ENCODE assay signal across 7 cellular contexts in genomic region chr10:100968839-100969174, GRCh38. TPM values are rescaled to one million over a fixed set of nuclear protein-coding genes. Genes with fewer than 3 reads are reported as not detected.
A peak's percentile ranks its signal among the peaks of the same experiment; 100 is the strongest.
DNase-seq lines count a peak whose midpoint lies in the region; ATAC-seq, FAIRE-seq and TF ChIP-seq lines count a peak whose summit lies in the region.
"Had no signal": no experiment of that assay in that cellular context is flagged by ENCODE, and none has a peak within 500 bp of the region (broad histone marks: within the 10 kb centered on the region; RNA-seq: fewer than 3 reads in every experiment).

No MANE protein-coding gene starts in this region.

- TF ChIP-seq CTCF in OCI-LY1 (IDR thresholded peaks at IDR 0.05; ENCODE audit: low read length) (no peak), epithelial cell of proximal tubule (conservative IDR thresholded peaks at IDR 0.05; ENCODE audit: low read depth, low read length) (no peak)

- H3K36me3 ChIP-seq in OCI-LY1 (ENCODE audit: insufficient read depth, low read length), result no peaks in the 10 kb centered on the region
- peaks cover 3 to 24% (median 18%) of the 10 kb centered on the region in 3 donors for H3K36me3 ChIP-seq in skeletal muscle tissue (ENCODE audit: control insufficient read depth in 3 of 3, insufficient read depth in 3 of 3, low read length in 3 of 3)

- peak overlapping the region; percentile 61 for H3K4me3 ChIP-seq in OCI-LY1 (ENCODE audit: low read depth, low read length, poor library complexity, severe bottlenecking)
- peak overlapping the region; percentile 75 for H3K4me3 ChIP-seq in epithelial cell of proximal tubule (ENCODE audit: low read depth, low read length)
- peak overlapping the region; percentile 56 to 71 (median 68) for H3K4me3 ChIP-seq in skeletal muscle tissue (ENCODE audit: low read length in 3 of 3)

- peak overlapping the region; percentile 48 for H3K4me2 ChIP-seq in OCI-LY1 (ENCODE audit: low read length)

- H3K27ac ChIP-seq in OCI-LY1 (ENCODE audit: low read depth, low read length, poor library complexity, severe bottlenecking) (no peak overlapping the region), skeletal muscle tissue (ENCODE audit: low read depth, low read length) (no peak overlapping the region)

- DNase-seq in epithelial cell of proximal tubule (ENCODE audit: low read depth), result no peak
- DNase-seq in D341Med (ENCODE audit: low spot score), result no peak
- DNase-seq in frontal cortex (ENCODE audit: low spot score in 2 of 2), result no peak

- ATAC-seq in GM21381 (IDR thresholded peaks at IDR 0.05; ENCODE audit: unreplicated experiment), result no peak

- H3K9me2 ChIP-seq in OCI-LY1 (ENCODE audit: low read depth, low read length), result no peaks in the 10 kb centered on the region

- no peaks in the 10 kb centered on the region for H3F3A ChIP-seq in OCI-LY1 (ENCODE audit: insufficient read depth, low read length)

- H3K79me2 ChIP-seq in OCI-LY1 (ENCODE audit: insufficient read depth, low read length), result no peaks in the 10 kb centered on the region

- H3K9ac ChIP-seq in OCI-LY1 (ENCODE audit: low read length) (no peak overlapping the region), skeletal muscle tissue (ENCODE audit: low read depth in 1 of 3, low read length in 3 of 3) (peak overlapping the region; percentile 35 to 81 (median 45))

- H4K20me1 ChIP-seq in OCI-LY1 (ENCODE audit: insufficient read depth, low read length), result no peaks in the 10 kb centered on the region

- H3K4me1 ChIP-seq in OCI-LY1 (ENCODE audit: insufficient read depth, low read length, severe bottlenecking) (peaks cover 7% of the 10 kb centered on the region), skeletal muscle tissue (ENCODE audit: control insufficient read depth in 3 of 3, insufficient read depth in 3 of 3, low read length in 3 of 3) (peaks cover 6 to 16% (median 15%) of the 10 kb centered on the region in 3 donors)

- no peaks in the 10 kb centered on the region for H3K9me3 ChIP-seq in OCI-LY1 (ENCODE audit: low read length)
- no peaks in the 10 kb centered on the region for H3K9me3 ChIP-seq in skeletal muscle tissue (ENCODE audit: control insufficient read depth in 3 of 3, low read length in 3 of 3)
- H3K9me3 ChIP-seq: adrenal gland had no signal

- no peak overlapping the region for H2AFZ ChIP-seq in OCI-LY1 (ENCODE audit: low read length)

- H3K27me3 ChIP-seq in OCI-LY1 (ENCODE audit: insufficient read depth, low read length) (no peaks in the 10 kb centered on the region), skeletal muscle tissue (ENCODE audit: control insufficient read depth in 3 of 3, insufficient read depth in 3 of 3, low read length in 3 of 3) (no peaks in the 10 kb centered on the region)
- H3K27me3 ChIP-seq: adrenal gland had no signal

- no peak for FAIRE-seq in frontal cortex (lab: Jason Lieb, UNC)

RNA-seq across cellular contexts. Expression of gene SEMA4G, which starts 0.5 kb away (rescaled TPM):
- total RNA-seq in epithelial cell of proximal tubule, result 1.2 and 7.9 TPM in 2 replicates
- total RNA-seq in skeletal muscle tissue, result 0.52 TPM
- total RNA-seq in frontal cortex, result 6.5 TPM

RNA-seq across cellular contexts. Expression of gene MRPL43, which starts 18.5 kb away (rescaled TPM):
- total RNA-seq in epithelial cell of proximal tubule (99.6 and 134 TPM in 2 replicates), skeletal muscle tissue (41.2 TPM), frontal cortex (35.5 TPM)

RNA-seq across cellular contexts. Expression of gene TWNK, which starts 18.5 kb away (rescaled TPM):
- 5.2 and 9.7 TPM in 2 replicates for total RNA-seq in epithelial cell of proximal tubule
- 4.2 TPM for total RNA-seq in skeletal muscle tissue
- total RNA-seq in frontal cortex, result 6.5 TPM

RNA-seq across cellular contexts. Expression of gene LZTS2, which starts 30.8 kb away (rescaled TPM):
- total RNA-seq in epithelial cell of proximal tubule (77.8 and 81.0 TPM in 2 replicates), skeletal muscle tissue (37.6 TPM), frontal cortex (15.5 TPM)

RNA-seq across cellular contexts. Expression of gene SLF2, which starts 56.0 kb away (rescaled TPM):
- 22.0 and 25.6 TPM in 2 replicates for total RNA-seq in epithelial cell of proximal tubule
- 98.6 TPM for total RNA-seq in skeletal muscle tissue
- total RNA-seq in frontal cortex, result 46.5 TPM
